In genomic region chr20:32155017-32155965, GRCh38 we compare ENCODE assay signal across 8 cellular contexts. TPM values are rescaled to one million over a fixed set of nuclear protein-coding genes. Genes with fewer than 3 reads are reported as not detected.
DNase-seq lines count a peak whose midpoint lies in the region; ATAC-seq and TF ChIP-seq lines count a peak whose summit lies in the region.

No MANE protein-coding gene starts in this region.

- H3K9me3 ChIP-seq in MG63 (no peaks in the 10 kb centered on the region), liver (ENCODE audit: control insufficient read depth in 4 of 4, low read length in 3 of 4) (no peaks in the 10 kb centered on the region)

- peak overlapping the region; percentile 64 to 89 for H3K27ac ChIP-seq in liver (ENCODE audit: low read depth in 1 of 2, low read length in 2 of 2)

- DNase-seq in NCI-H748 (lab: John Stamatoyannopoulos, UW; ENCODE audit: unreplicated experiment) (peak; percentile 48), NCI-H748 treated with DMSO at 0.1 percent for 48 hours (lab: John Stamatoyannopoulos, UW) (no peak), MG63 (peak; percentile 88), dermis blood vessel endothelial cell (peak; percentile 88)

- H3K27me3 ChIP-seq in MG63 (no peaks in the 10 kb centered on the region), liver (ENCODE audit: control insufficient read depth in 4 of 4, insufficient read depth in 4 of 4, low read length in 3 of 4) (no peaks in the 10 kb centered on the region)

- H3K9ac ChIP-seq in liver (ENCODE audit: low read depth in 1 of 2, low read length in 2 of 2): no peak overlapping the region

- peak; percentile 9 for TF ChIP-seq CTCF in liver (IDR thresholded peaks at IDR 0.05; ENCODE audit: low read depth, low read length, missing input control)

- H3K27me3 Mint-ChIP-seq in T-helper 1 cell treated with Interleukin-12 subunit alpha and Interleukin-12 subunit beta and Interleukin-4 antibody, amounts not matched to agents 30 μg/mL and 1 μg/mL, for 36 hours (ENCODE audit: low read depth): no peaks in the 10 kb centered on the region
- H3K27me3 Mint-ChIP-seq in stimulated activated memory B cell treated with anti-CD40 and anti-IgM and Interleukin-4, amounts not matched to agents 10 μg/mL and 1 μg/mL and 100 μg/mL, for 72 hours: no peaks in the 10 kb centered on the region

- TF ChIP-seq RAD21 in liver (IDR thresholded peaks at IDR 0.05): peak; percentile 31 to 55

- H3K4me1 Mint-ChIP-seq in T-helper 1 cell treated with Interleukin-12 subunit alpha and Interleukin-12 subunit beta and Interleukin-4 antibody, amounts not matched to agents 30 μg/mL and 1 μg/mL, for 36 hours (ENCODE audit: low read depth): peaks cover 9% of the 10 kb centered on the region
- peaks cover 11% of the 10 kb centered on the region for H3K4me1 Mint-ChIP-seq in stimulated activated memory B cell treated with anti-CD40 and anti-IgM and Interleukin-4, amounts not matched to agents 10 μg/mL and 1 μg/mL and 100 μg/mL, for 72 hours

- H3K4me1 ChIP-seq in liver (ENCODE audit: control insufficient read depth in 4 of 4, insufficient read depth in 4 of 4, low read length in 3 of 4): peaks cover 3 to 14% (median 11%) of the 10 kb centered on the region in 4 donors

- H3K4me3 ChIP-seq in MG63 (no peak overlapping the region), liver (ENCODE audit: low read depth in 1 of 3, low read length in 3 of 3) (no peak overlapping the region)

- WGBS in liver: 39% methylated on average over 11 of the region's 11 CpGs

- no peak overlapping the region for H3K4me3 Mint-ChIP-seq in T-helper 1 cell treated with Interleukin-12 subunit alpha and Interleukin-12 subunit beta and Interleukin-4 antibody, amounts not matched to agents 30 μg/mL and 1 μg/mL, for 36 hours
- H3K4me3 Mint-ChIP-seq in stimulated activated memory B cell treated with anti-CD40 and anti-IgM and Interleukin-4, amounts not matched to agents 10 μg/mL and 1 μg/mL and 100 μg/mL, for 72 hours: no peak overlapping the region

- peak; percentile 46 for ATAC-seq in stimulated activated memory B cell treated with anti-CD40 and anti-IgM and Interleukin-4, amounts not matched to agents 10 μg/mL and 1 μg/mL and 100 μg/mL, for 72 hours
- ATAC-seq in GM18502 (IDR thresholded peaks at IDR 0.05; ENCODE audit: poor library complexity, unreplicated experiment): no peak

- peaks cover 32% of the 10 kb centered on the region for H3K36me3 Mint-ChIP-seq in T-helper 1 cell treated with Interleukin-12 subunit alpha and Interleukin-12 subunit beta and Interleukin-4 antibody, amounts not matched to agents 30 μg/mL and 1 μg/mL, for 36 hours (ENCODE audit: low read depth)
- peaks cover 60% of the 10 kb centered on the region for H3K36me3 Mint-ChIP-seq in stimulated activated memory B cell treated with anti-CD40 and anti-IgM and Interleukin-4, amounts not matched to agents 10 μg/mL and 1 μg/mL and 100 μg/mL, for 72 hours

- H3K9me3 Mint-ChIP-seq in T-helper 1 cell treated with Interleukin-12 subunit alpha and Interleukin-12 subunit beta and Interleukin-4 antibody, amounts not matched to agents 30 μg/mL and 1 μg/mL, for 36 hours: no peaks in the 10 kb centered on the region
- H3K9me3 Mint-ChIP-seq in stimulated activated memory B cell treated with anti-CD40 and anti-IgM and Interleukin-4, amounts not matched to agents 10 μg/mL and 1 μg/mL and 100 μg/mL, for 72 hours: no peaks in the 10 kb centered on the region

- peak overlapping the region; percentile 41 for H3K27ac Mint-ChIP-seq in T-helper 1 cell treated with Interleukin-12 subunit alpha and Interleukin-12 subunit beta and Interleukin-4 antibody, amounts not matched to agents 30 μg/mL and 1 μg/mL, for 36 hours
- peak overlapping the region; percentile 41 for H3K27ac Mint-ChIP-seq in stimulated activated memory B cell treated with anti-CD40 and anti-IgM and Interleukin-4, amounts not matched to agents 10 μg/mL and 1 μg/mL and 100 μg/mL, for 72 hours

- peaks cover 54% of the 10 kb centered on the region for H3K36me3 ChIP-seq in MG63
- peaks cover 14 to 58% (median 41%) of the 10 kb centered on the region in 4 donors for H3K36me3 ChIP-seq in liver (ENCODE audit: control insufficient read depth in 4 of 4, insufficient read depth in 3 of 4, low read depth in 1 of 4, low read length in 3 of 4)

TF ChIP-seq in liver, 16 proteins besides CTCF, POLR2A, EP300 and RAD21:
- peak; percentile 66 to 82 for TF ChIP-seq RXRA (IDR thresholded peaks at IDR 0.05)
- TF ChIP-seq NR2F2 (IDR thresholded peaks at IDR 0.05): peak; percentile 92
- peak in 1 of 2 donors; percentile 35 for TF ChIP-seq JUND (IDR thresholded peaks at IDR 0.05)
- no peak for TF ChIP-seq YY1 (IDR thresholded peaks at IDR 0.05)
- peak; percentile 70 for TF ChIP-seq SP1 (IDR thresholded peaks at IDR 0.05)
- TF ChIP-seq HNF4A (conservative IDR thresholded peaks at IDR 0.05): peak; percentile 41 to 44

RNA-seq across cellular contexts. Expression of gene TM9SF4, which starts 45.8 kb away (rescaled TPM):
- 4.3 and 7.4 TPM in 2 replicates for total RNA-seq in MG63 (2014; rRNA removed; shearing (Covaris generic); ENCODE audit: low replicate concordance)
- total RNA-seq in dermis blood vessel endothelial cell (33.5 and 41.3 TPM in 2 replicates), liver (10 to 100 TPM; 20.7 to 23.8 TPM)
- polyA plus RNA-seq in liver: 10 to 100 TPM; 15.9 to 26.2 TPM

RNA-seq across cellular contexts. Expression of gene PLAGL2, which starts 52.3 kb away (rescaled TPM):
- total RNA-seq in MG63 (2014; rRNA removed; shearing (Covaris generic); ENCODE audit: low replicate concordance): 0.40 and 0.49 TPM in 2 replicates
- total RNA-seq in dermis blood vessel endothelial cell (2.6 and 4.1 TPM in 2 replicates), liver (1 to 10 TPM; 1.8 to 7.2 TPM)
- polyA plus RNA-seq in liver: 1 to 10 TPM; 1.3 to 1.5 TPM

RNA-seq across cellular contexts. Expression of gene POFUT1, which starts 52.4 kb away (rescaled TPM):
- 42.7 and 56.6 TPM in 2 replicates for total RNA-seq in MG63 (2014; rRNA removed; shearing (Covaris generic); ENCODE audit: low replicate concordance)
- 35.2 and 49.7 TPM in 2 replicates for total RNA-seq in dermis blood vessel endothelial cell
- total RNA-seq in liver: 10 to 100 TPM; 25.7 to 43.3 TPM
- 10 to 100 TPM; 14.6 to 23.8 TPM for polyA plus RNA-seq in liver
